Comparison of ENCODE assay signal across 11 cellular contexts in genomic region chr2:237235383-237236095, GRCh38.
A peak's percentile ranks its signal among the peaks of the same experiment; 100 is the strongest.
DNase-seq lines count a peak whose midpoint lies in the region; ATAC-seq and FAIRE-seq lines count a peak whose summit lies in the region.
"Had no signal": no experiment of that assay in that cellular context is flagged by ENCODE, and none has a peak within 500 bp of the region (broad histone marks: within the 10 kb centered on the region; RNA-seq: fewer than 3 reads in every experiment).

No MANE protein-coding gene starts in this region.

- ATAC-seq in HG03469 (IDR thresholded peaks at IDR 0.05; ENCODE audit: unreplicated experiment) (no peak), GM18520 (IDR thresholded peaks at IDR 0.05; ENCODE audit: unreplicated experiment) (no peak)

- H3K27ac ChIP-seq in urinary bladder (ENCODE audit: low read depth), result peak overlapping the region; percentile 48
- H3K27ac ChIP-seq: neural progenitor cell had no signal

- WGBS in urinary bladder, result 47% methylated on average over 6 of the region's 6 CpGs

- H3K4me3 ChIP-seq in urinary bladder (ENCODE audit: low read depth, low read length), result no peak overlapping the region
- H3K4me3 ChIP-seq: neural progenitor cell had no signal

- H3K4me1 ChIP-seq in urinary bladder (ENCODE audit: insufficient read depth), result no peaks in the 10 kb centered on the region
- H3K4me1 ChIP-seq: neural progenitor cell had no signal

- FAIRE-seq in endometrium (lab: Jason Lieb, UNC), result peak; percentile 99
- FAIRE-seq: frontal cortex, H1 had no signal

- DNase-seq in NCI-H446 (lab: John Stamatoyannopoulos, UW) (peak; percentile 65 to 81), medulla oblongata (ENCODE audit: extremely low spot score) (peak; percentile 61), superior temporal gyrus (ENCODE audit: extremely low spot score) (no peak)
- DNase-seq: NCI-H2107 had no signal

- H3K36me3 ChIP-seq in urinary bladder (ENCODE audit: insufficient read depth), result no peaks in the 10 kb centered on the region
- H3K36me3 ChIP-seq: neural progenitor cell had no signal
